Comparison of ENCODE assay signal across 10 cellular contexts in the genomic region with DNA sequence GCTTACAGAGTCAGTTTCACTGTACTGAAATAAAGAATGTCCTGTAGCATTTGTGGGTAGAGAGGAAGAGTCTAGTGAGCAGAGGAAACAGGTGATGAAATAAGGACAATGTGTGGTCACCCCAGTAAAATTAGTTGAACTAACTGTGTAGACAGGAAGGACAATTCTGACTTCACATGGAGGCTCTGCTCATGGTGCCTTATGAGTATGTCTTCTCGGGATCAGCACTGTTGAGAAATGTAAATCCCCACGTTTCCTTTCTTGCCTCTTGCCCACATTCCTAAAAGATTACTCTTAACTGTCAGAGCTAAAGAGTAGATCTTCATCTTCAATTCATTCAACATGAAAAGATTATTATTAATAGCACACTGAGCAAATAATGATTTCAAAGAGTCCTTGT.
DNase-seq lines count a peak whose midpoint lies in the region; ATAC-seq and TF ChIP-seq lines count a peak whose summit lies in the region.
"Had no signal": no experiment of that assay in that cellular context is flagged by ENCODE, and none has a peak within 500 bp of the region (broad histone marks: within the 10 kb centered on the region; RNA-seq: fewer than 3 reads in every experiment).

No MANE protein-coding gene starts in this region.

- H3K4me1 Mint-ChIP-seq in natural killer cell treated with Interleukin-12 subunit alpha and Interleukin-12 subunit beta and Interleukin-15 and Interleukin-18, amount 100 ng/mL, for 72 hours (ENCODE audit: low read depth in 2 of 2): peaks cover 0 to 37% of the 10 kb centered on the region in 2 donors
- peaks cover 0 to 5% of the 10 kb centered on the region in 2 donors for H3K4me1 Mint-ChIP-seq in natural killer cell
- H3K4me1 Mint-ChIP-seq: B cell had no signal

- H3K9me3 Mint-ChIP-seq in natural killer cell treated with Interleukin-12 subunit alpha and Interleukin-12 subunit beta and Interleukin-15 and Interleukin-18, amount 100 ng/mL, for 72 hours: peaks cover 11% of the 10 kb centered on the region
- H3K9me3 Mint-ChIP-seq in natural killer cell: peaks cover 2 to 3% of the 10 kb centered on the region in 2 donors

- no peak overlapping the region for H3K4me3 Mint-ChIP-seq in natural killer cell treated with Interleukin-12 subunit alpha and Interleukin-12 subunit beta and Interleukin-15 and Interleukin-18, amount 100 ng/mL, for 72 hours
- no peak overlapping the region for H3K4me3 Mint-ChIP-seq in natural killer cell
- H3K4me3 Mint-ChIP-seq: B cell had no signal

- H3K27me3 ChIP-seq in foreskin keratinocyte (no peaks in the 10 kb centered on the region), aorta (ENCODE audit: control insufficient read depth in 1 of 2, insufficient read depth in 2 of 2, low read length in 1 of 2) (no peaks in the 10 kb centered on the region)

- no peak overlapping the region for H3K4me3 ChIP-seq in aorta (ENCODE audit: low read length in 2 of 2)
- H3K4me3 ChIP-seq: psoas muscle had no signal

- 36 to 39% methylated on average over 2 of the region's 2 CpGs for WGBS in aorta, 2 donors

- no peak for TF ChIP-seq CTCF in natural killer cell (IDR thresholded peaks at IDR 0.05)
- TF ChIP-seq CTCF in foreskin keratinocyte (conservative IDR thresholded peaks at IDR 0.05): no peak

- peak overlapping the region; percentile 94 for H3K27ac ChIP-seq in foreskin keratinocyte
- H3K27ac ChIP-seq in aorta (ENCODE audit: low read depth in 1 of 2, low read length in 2 of 2): no peak overlapping the region
- H3K27ac ChIP-seq: psoas muscle had no signal

- peak overlapping the region; percentile 58 to 78 for H3K27ac Mint-ChIP-seq in natural killer cell treated with Interleukin-12 subunit alpha and Interleukin-12 subunit beta and Interleukin-15 and Interleukin-18, amount 100 ng/mL, for 72 hours
- no peak overlapping the region for H3K27ac Mint-ChIP-seq in natural killer cell
- H3K27ac Mint-ChIP-seq: B cell had no signal

- H3K9me3 ChIP-seq in aorta (ENCODE audit: control insufficient read depth, low read length): no peaks in the 10 kb centered on the region
- H3K9me3 ChIP-seq: psoas muscle had no signal

- no peaks in the 10 kb centered on the region for H3K36me3 ChIP-seq in aorta (ENCODE audit: control insufficient read depth in 1 of 2, insufficient read depth in 2 of 2, low read length in 1 of 2)

- DNase-seq in natural killer cell treated with Interleukin-12 subunit alpha and Interleukin-12 subunit beta and Interleukin-15 and Interleukin-18, amount 100 ng/mL, for 72 hours (ENCODE audit: low spot score): no peak
- no peak for DNase-seq in natural killer cell
- DNase-seq in SKM-1 (lab: John Stamatoyannopoulos, UW; ENCODE audit: unreplicated experiment): peak; percentile 43
- DNase-seq in foreskin keratinocyte: peak; percentile 88 to 91
- no peak for DNase-seq in aorta
- DNase-seq in C1 segment of cervical spinal cord (lab: John Stamatoyannopoulos, UW): no peak
- no peak for DNase-seq in COR-L47 (lab: John Stamatoyannopoulos, UW)
- no peak for DNase-seq in mucosa of gallbladder (ENCODE audit: low spot score)
- DNase-seq: psoas muscle had no signal

- H3K36me3 Mint-ChIP-seq in natural killer cell treated with Interleukin-12 subunit alpha and Interleukin-12 subunit beta and Interleukin-15 and Interleukin-18, amount 100 ng/mL, for 72 hours: peaks cover 6% of the 10 kb centered on the region
- no peaks in the 10 kb centered on the region for H3K36me3 Mint-ChIP-seq in natural killer cell

- H3K4me1 ChIP-seq in foreskin keratinocyte: peaks cover 41% of the 10 kb centered on the region
- H3K4me1 ChIP-seq in aorta (ENCODE audit: control insufficient read depth in 1 of 2, insufficient read depth in 2 of 2, low read length in 2 of 2): no peaks in the 10 kb centered on the region
- H3K4me1 ChIP-seq: psoas muscle had no signal

- intact Hi-C loops in natural killer cell (cut with micrococcal nuclease): no loop called here
- intact Hi-C loops in aorta (cut with DNase I): no loop called here

- H3K27me3 Mint-ChIP-seq in natural killer cell treated with Interleukin-12 subunit alpha and Interleukin-12 subunit beta and Interleukin-15 and Interleukin-18, amount 100 ng/mL, for 72 hours: no peaks in the 10 kb centered on the region
- H3K27me3 Mint-ChIP-seq in natural killer cell (ENCODE audit: low read depth in 2 of 2): no peaks in the 10 kb centered on the region
- H3K27me3 Mint-ChIP-seq: B cell had no signal

- ATAC-seq in natural killer cell treated with Interleukin-12 subunit alpha and Interleukin-12 subunit beta and Interleukin-15 and Interleukin-18, amount 100 ng/mL, for 72 hours: peak; percentile 69 to 70
- no peak for ATAC-seq in natural killer cell
- ATAC-seq in foreskin keratinocyte: peak; percentile 37
- peak; percentile 37 for ATAC-seq in aorta (ENCODE audit: low FRiP score)

Comparison
In these comparisons a context has a peak if more than half of its experiments do, and no peak if none do; other contexts are left out.
1. ATAC-seq: peak in natural killer cell treated with Interleukin-12 subunit alpha and Interleukin-12 subunit beta and Interleukin-15 and Interleukin-18, amount 100 ng/mL, for 72 hours (2 of 2), foreskin keratinocyte (single experiment) and aorta (single experiment); none in natural killer cell (0 of 3).
2. H3K27ac Mint-ChIP-seq: peak in natural killer cell treated with Interleukin-12 subunit alpha and Interleukin-12 subunit beta and Interleukin-15 and Interleukin-18, amount 100 ng/mL, for 72 hours (2 of 2); none in natural killer cell (0 of 2).
3. DNase-seq: peak in SKM-1 (single experiment) and foreskin keratinocyte (2 of 2); none in natural killer cell treated with Interleukin-12 subunit alpha and Interleukin-12 subunit beta and Interleukin-15 and Interleukin-18, amount 100 ng/mL, for 72 hours (single experiment), natural killer cell (single experiment), aorta (0 of 2), C1 segment of cervical spinal cord (0 of 14), COR-L47 (single experiment) and mucosa of gallbladder (single experiment).